ENCODE assay signal across 1 cellular context in the genomic region with DNA sequence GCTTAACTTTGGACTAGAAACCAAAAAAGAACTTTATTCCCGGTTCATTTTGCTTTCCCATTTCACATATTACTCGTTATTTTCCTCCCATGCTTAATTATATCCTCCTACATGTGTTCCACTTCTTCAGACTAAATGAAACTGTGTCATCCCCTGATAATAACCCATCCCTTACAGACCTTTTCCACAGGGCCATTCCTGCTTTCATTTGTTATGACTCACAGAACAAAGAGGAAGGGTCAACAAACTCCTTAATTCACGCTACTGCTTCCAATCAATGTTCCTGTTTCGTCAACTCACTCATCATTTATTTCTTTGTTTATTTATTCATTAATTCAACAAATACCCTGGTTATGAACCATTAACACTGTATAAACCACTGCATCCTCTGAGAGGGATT.
TF ChIP-seq lines count a peak whose summit lies in the region.

No MANE protein-coding gene starts in this region.

TF ChIP-seq in IMR-90, 13 proteins besides CTCF, POLR2A, EP300 and RAD21 (continued from another document):
- TF ChIP-seq BHLHE40 (IDR thresholded peaks at IDR 0.05; ENCODE audit: low read depth, low read length) = no peak
- TF ChIP-seq, protein P1, sequence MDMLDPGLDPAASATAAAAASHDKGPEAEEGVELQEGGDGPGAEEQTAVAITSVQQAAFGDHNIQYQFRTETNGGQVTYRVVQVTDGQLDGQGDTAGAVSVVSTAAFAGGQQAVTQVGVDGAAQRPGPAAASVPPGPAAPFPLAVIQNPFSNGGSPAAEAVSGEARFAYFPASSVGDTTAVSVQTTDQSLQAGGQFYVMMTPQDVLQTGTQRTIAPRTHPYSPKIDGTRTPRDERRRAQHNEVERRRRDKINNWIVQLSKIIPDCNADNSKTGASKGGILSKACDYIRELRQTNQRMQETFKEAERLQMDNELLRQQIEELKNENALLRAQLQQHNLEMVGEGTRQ (IDR thresholded peaks at IDR 0.05; ENCODE audit: low read depth, low read length) = no peak
- TF ChIP-seq MAZ (IDR thresholded peaks at IDR 0.05; ENCODE audit: borderline replicate concordance, low read depth, low read length) = no peak
- TF ChIP-seq, protein P2, sequence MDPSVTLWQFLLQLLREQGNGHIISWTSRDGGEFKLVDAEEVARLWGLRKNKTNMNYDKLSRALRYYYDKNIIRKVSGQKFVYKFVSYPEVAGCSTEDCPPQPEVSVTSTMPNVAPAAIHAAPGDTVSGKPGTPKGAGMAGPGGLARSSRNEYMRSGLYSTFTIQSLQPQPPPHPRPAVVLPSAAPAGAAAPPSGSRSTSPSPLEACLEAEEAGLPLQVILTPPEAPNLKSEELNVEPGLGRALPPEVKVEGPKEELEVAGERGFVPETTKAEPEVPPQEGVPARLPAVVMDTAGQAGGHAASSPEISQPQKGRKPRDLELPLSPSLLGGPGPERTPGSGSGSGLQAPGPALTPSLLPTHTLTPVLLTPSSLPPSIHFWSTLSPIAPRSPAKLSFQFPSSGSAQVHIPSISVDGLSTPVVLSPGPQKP (IDR thresholded peaks at IDR 0.05; ENCODE audit: borderline replicate concordance, low read depth, low read length) = no peak
- TF ChIP-seq RFX5 (IDR thresholded peaks at IDR 0.05; ENCODE audit: low read depth, low read length) = no peak
- no peak for TF ChIP-seq FOS (IDR thresholded peaks at IDR 0.05; ENCODE audit: low read depth, low read length)
- no peak for TF ChIP-seq CEBPB (IDR thresholded peaks at IDR 0.05; ENCODE audit: low read depth, low read length)
- TF ChIP-seq CHD1 (IDR thresholded peaks at IDR 0.05; ENCODE audit: low read depth, low read length) = no peak
